ENCODE assay signal across 8 cellular contexts in genomic region chr11:57460017-57460755, GRCh38. TPM values are rescaled to one million over a fixed set of nuclear protein-coding genes. Genes with fewer than 3 reads are reported as not detected.
A peak's percentile ranks its signal among the peaks of the same experiment; 100 is the strongest.
DNase-seq lines count a peak whose midpoint lies in the region; ATAC-seq, FAIRE-seq and TF ChIP-seq lines count a peak whose summit lies in the region.

Gene RTN4RL2 (plus strand): TSS chr11:57460528. CDS start chr11:57460866, 338 bp downstream.

- no peak for TF ChIP-seq CTCF in MM.1S (IDR thresholded peaks at IDR 0.05; ENCODE audit: low read length)
- TF ChIP-seq CTCF in MCF 10A (IDR thresholded peaks at IDR 0.05; ENCODE audit: unreplicated experiment): peak; percentile 50
- no peak for TF ChIP-seq CTCF in kidney (IDR thresholded peaks at IDR 0.05; ENCODE audit: borderline replicate concordance, extremely low read depth, insufficient read depth)

- no peaks in the 10 kb centered on the region for H4K20me1 ChIP-seq in MM.1S (ENCODE audit: insufficient read depth, low read length)

- peaks cover 27% of the 10 kb centered on the region for H3K4me1 Mint-ChIP-seq in MCF 10A (ENCODE audit: insufficient read depth, unreplicated experiment)

- peak within 1 kb of the TSS; percentile 72 for H3K4me3 Mint-ChIP-seq in MCF 10A (ENCODE audit: unreplicated experiment)

- CTCF ChIA-PET in MCF 10A (lab: Yijun Ruan, JAX): interaction anchor here (0.5 to 11.2 kb wide), 19 partner anchors 14 to 502 kb away, joined by 3 to 254 read pairs (median 4); partner anchors contain the start of gene TIMM10

- H2AFZ ChIP-seq in MM.1S (ENCODE audit: low read length): peak within 1 kb of the TSS; percentile 91

- H3K36me3 Mint-ChIP-seq in MCF 10A (ENCODE audit: insufficient read depth, unreplicated experiment): no peaks in the 10 kb centered on the region

- in situ Hi-C loops in ACHN (cut with HindIII; ENCODE audit: low pct_ligation_motif_present, low pct_unique_long_range_greater_than_20kb, low sequenced_read_pairs): no loop called here

- BruUV-seq in MCF 10A (replicated peaks; lab: Mats Ljungman, UMichigan): no TSS peak

- peaks cover 13% of the 10 kb centered on the region for H3K27me3 ChIP-seq in MM.1S (replicated peaks; ENCODE audit: insufficient read depth, low read length)

- no peak for FAIRE-seq in GM18507 (lab: Jason Lieb, UNC)
- no peak for FAIRE-seq in kidney (lab: Jason Lieb, UNC)

- peaks cover 22% of the 10 kb centered on the region for H3K27me3 Mint-ChIP-seq in MCF 10A (ENCODE audit: insufficient read depth, unreplicated experiment)

- intact Hi-C loops in MCF 10A (cut with micrococcal nuclease) (no loop called here), kidney (cut with DNase I) (no loop called here)

- H3K9me2 ChIP-seq in MM.1S (replicated peaks; ENCODE audit: insufficient read depth, low read length): no peaks in the 10 kb centered on the region

- H3K9ac ChIP-seq in MM.1S (ENCODE audit: low read length): peak within 1 kb of the TSS; percentile 40; the same call in 1 of the 2 replicates
- H3K9ac ChIP-seq in kidney (ENCODE audit: low read length in 2 of 2): no peak within 1 kb of the TSS

- H3K4me3 ChIP-seq in MM.1S (ENCODE audit: low read length): peak within 1 kb of the TSS; percentile 71
- H3K4me3 ChIP-seq in kidney (ENCODE audit: low read length in 2 of 2): peak within 1 kb of the TSS; percentile 16 to 54

- H3K27ac Mint-ChIP-seq in MCF 10A (ENCODE audit: low read depth, unreplicated experiment): peak within 1 kb of the TSS; percentile 25

- H3K4me1 ChIP-seq in MM.1S (ENCODE audit: low read length) (peaks cover 17% of the 10 kb centered on the region), kidney (ENCODE audit: control insufficient read depth in 1 of 2, insufficient read depth in 1 of 2, low read depth in 1 of 2, low read length in 2 of 2) (peaks cover 9 to 19% of the 10 kb centered on the region in 2 donors)

- peak within 1 kb of the TSS; percentile 96 for H3K4me2 ChIP-seq in MM.1S (ENCODE audit: low read depth, low read length)

- peak; percentile 46 for DNase-seq in ACHN
- peak; percentile 57 for DNase-seq in GM18507 (ENCODE audit: extremely low spot score, insufficient read length, low read depth)
- no peak for DNase-seq in MM.1S
- DNase-seq in SW 1271 (lab: John Stamatoyannopoulos, UW): peak; percentile 34 to 54
- peak; percentile 65 for DNase-seq in MCF 10A (ENCODE audit: unreplicated experiment)
- peak; percentile 78 for DNase-seq in kidney
- peak; percentile 42 for DNase-seq in stimulated activated CD4-positive, alpha-beta T cell treated with anti-CD3 and anti-CD28 coated beads, Interleukin-4, amount 100 ng/mL, for 24 hours

- ATAC-seq in GM18867 (IDR thresholded peaks at IDR 0.05; ENCODE audit: unreplicated experiment): no peak

- H3K9me3 ChIP-seq in MM.1S (replicated peaks; ENCODE audit: insufficient read depth, low read length): no peaks in the 10 kb centered on the region
- H3K9me3 ChIP-seq in kidney (ENCODE audit: control insufficient read depth in 1 of 2, low read length in 2 of 2): no peaks in the 10 kb centered on the region

- H3K79me2 ChIP-seq in MM.1S (ENCODE audit: low read length): no peaks in the 10 kb centered on the region

- no peaks in the 10 kb centered on the region for H3K36me3 ChIP-seq in MM.1S (replicated peaks; ENCODE audit: insufficient read depth, low read length)
- H3K36me3 ChIP-seq in kidney (ENCODE audit: control insufficient read depth in 1 of 2, insufficient read depth in 2 of 2, low read length in 2 of 2): no peaks in the 10 kb centered on the region

- H3K9me3 Mint-ChIP-seq in MCF 10A (ENCODE audit: unreplicated experiment): no peaks in the 10 kb centered on the region

- 0 out of 2 replicates have a peak, but pooled peaks cover 3% of the 10 kb centered on the region for H3F3A ChIP-seq in MM.1S (ENCODE audit: insufficient read depth, low read length)

- POLR2A ChIA-PET in MCF 10A (lab: Yijun Ruan, JAX): interaction anchor here (0.7 to 1.4 kb wide), 3 partner anchors 18 to 68 kb away, joined by 3 to 4 read pairs (median 3); partner anchors contain the start of gene SLC43A1

- no peak within 1 kb of the TSS for H3K27ac ChIP-seq in MM.1S (ENCODE audit: low read length)
- H3K27ac ChIP-seq in kidney (ENCODE audit: low read depth in 2 of 2, low read length in 2 of 2): no peak within 1 kb of the TSS

RNA-seq across cellular contexts. Expression of gene RTN4RL2, which starts in this region (rescaled TPM):
- total RNA-seq in MCF 10A (2022) (2.0 and 3.2 TPM in 2 replicates), kidney (2.6 TPM)
- polyA plus RNA-seq in kidney (ENCODE audit: insufficient read depth, low read depth, low replicate concordance): 5.5 TPM
